ENCODE assay signal across 1 cellular context in genomic region chr10:38047666-38048065, GRCh38.
TF ChIP-seq lines count a peak whose summit lies in the region.

No MANE protein-coding gene starts in this region.

TF ChIP-seq in IMR-90, 13 proteins besides CTCF, POLR2A, EP300 and RAD21:
- TF ChIP-seq FOS (IDR thresholded peaks at IDR 0.05; ENCODE audit: low read depth, low read length) (no peak), BHLHE40 (IDR thresholded peaks at IDR 0.05; ENCODE audit: low read depth, low read length) (no peak), MAZ (IDR thresholded peaks at IDR 0.05; ENCODE audit: borderline replicate concordance, low read depth, low read length) (no peak), RCOR1 (IDR thresholded peaks at IDR 0.05; ENCODE audit: insufficient replicate concordance, low read length) (no peak), CEBPB (IDR thresholded peaks at IDR 0.05; ENCODE audit: low read depth, low read length) (no peak), CHD1 (IDR thresholded peaks at IDR 0.05; ENCODE audit: low read depth, low read length) (no peak), MXI1 (IDR thresholded peaks at IDR 0.05; ENCODE audit: borderline replicate concordance, low read depth, low read length) (no peak), MAFK (IDR thresholded peaks at IDR 0.05; ENCODE audit: low read depth, low read length) (no peak), RFX5 (IDR thresholded peaks at IDR 0.05; ENCODE audit: low read depth, low read length) (no peak)
- TF ChIP-seq, protein P1, sequence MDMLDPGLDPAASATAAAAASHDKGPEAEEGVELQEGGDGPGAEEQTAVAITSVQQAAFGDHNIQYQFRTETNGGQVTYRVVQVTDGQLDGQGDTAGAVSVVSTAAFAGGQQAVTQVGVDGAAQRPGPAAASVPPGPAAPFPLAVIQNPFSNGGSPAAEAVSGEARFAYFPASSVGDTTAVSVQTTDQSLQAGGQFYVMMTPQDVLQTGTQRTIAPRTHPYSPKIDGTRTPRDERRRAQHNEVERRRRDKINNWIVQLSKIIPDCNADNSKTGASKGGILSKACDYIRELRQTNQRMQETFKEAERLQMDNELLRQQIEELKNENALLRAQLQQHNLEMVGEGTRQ (IDR thresholded peaks at IDR 0.05; ENCODE audit: low read depth, low read length) = no peak
